In genomic region chr6:170279977-170280688, GRCh38 we compare ENCODE assay signal across 8 cellular contexts. TPM values are rescaled to one million over a fixed set of nuclear protein-coding genes. Genes with fewer than 3 reads are reported as not detected.
DNase-seq lines count a peak whose midpoint lies in the region; ATAC-seq and TF ChIP-seq lines count a peak whose summit lies in the region.

No MANE protein-coding gene starts in this region.

- no peaks in the 10 kb centered on the region for H3K36me3 Mint-ChIP-seq in natural killer cell treated with Interleukin-12 subunit alpha and Interleukin-12 subunit beta and Interleukin-15 and Interleukin-18, amount 100 ng/mL, for 72 hours

- DNase-seq in stimulated activated CD4-positive, alpha-beta T cell treated with anti-CD3 and anti-CD28 coated beads, Interleukin-4, amount 100 ng/mL, for 1 hour: peak; percentile 52
- DNase-seq in stimulated activated CD4-positive, alpha-beta T cell treated with anti-CD3 and anti-CD28 coated beads, Interleukin-4, amount 100 ng/mL, for 24 hours: no peak
- peak; percentile 67 for DNase-seq in HuH-7 (ENCODE audit: low spot score)
- DNase-seq in Peyer's patch: peak; percentile 60 to 83 (median 77)
- DNase-seq in effector CD8-positive, alpha-beta T cell (lab: John Stamatoyannopoulos, UW): peak; percentile 45
- peak; percentile 71 for DNase-seq in natural killer cell treated with Interleukin-12 subunit alpha and Interleukin-12 subunit beta and Interleukin-15 and Interleukin-18, amount 100 ng/mL, for 72 hours (ENCODE audit: low spot score)
- no peak for DNase-seq in GF-D8 (lab: John Stamatoyannopoulos, UW)
- DNase-seq in HCEC 1CT: no peak

- no peaks in the 10 kb centered on the region for H3K9me3 ChIP-seq in Peyer's patch

- H3K27me3 Mint-ChIP-seq in natural killer cell treated with Interleukin-12 subunit alpha and Interleukin-12 subunit beta and Interleukin-15 and Interleukin-18, amount 100 ng/mL, for 72 hours: peaks cover 27 to 52% of the 10 kb centered on the region in 2 donors

- peaks cover 11 to 19% of the 10 kb centered on the region in 2 donors for H3K4me1 Mint-ChIP-seq in natural killer cell treated with Interleukin-12 subunit alpha and Interleukin-12 subunit beta and Interleukin-15 and Interleukin-18, amount 100 ng/mL, for 72 hours (ENCODE audit: low read depth in 2 of 2)

- peak in 1 of 2 donors; percentile 21 for TF ChIP-seq POLR2A in Peyer's patch (IDR thresholded peaks at IDR 0.05)

- peaks cover 0 to 9% (median 0%) of the 10 kb centered on the region in 3 donors for H3K36me3 ChIP-seq in Peyer's patch

- TF ChIP-seq CTCF in Peyer's patch (IDR thresholded peaks at IDR 0.05): peak in 1 of 6 experiments; percentile 19

- H3K27ac ChIP-seq in Peyer's patch: peak overlapping the region; percentile 42 to 73 (median 69)

- peak overlapping the region in 1 of 2 donors; percentile 30 for H3K27ac Mint-ChIP-seq in natural killer cell treated with Interleukin-12 subunit alpha and Interleukin-12 subunit beta and Interleukin-15 and Interleukin-18, amount 100 ng/mL, for 72 hours

- H3K4me1 ChIP-seq in Peyer's patch: peaks cover 0 to 4% (median 0%) of the 10 kb centered on the region in 4 donors

- peak overlapping the region; percentile 7 to 39 (median 24) for H3K4me3 ChIP-seq in Peyer's patch

- H3K4me3 Mint-ChIP-seq in natural killer cell treated with Interleukin-12 subunit alpha and Interleukin-12 subunit beta and Interleukin-15 and Interleukin-18, amount 100 ng/mL, for 72 hours: no peak overlapping the region

- no peaks in the 10 kb centered on the region for H3K27me3 ChIP-seq in Peyer's patch

- no peaks in the 10 kb centered on the region for H3K9me3 Mint-ChIP-seq in natural killer cell treated with Interleukin-12 subunit alpha and Interleukin-12 subunit beta and Interleukin-15 and Interleukin-18, amount 100 ng/mL, for 72 hours

- peak in 1 of 2 donors; percentile 90 for ATAC-seq in natural killer cell treated with Interleukin-12 subunit alpha and Interleukin-12 subunit beta and Interleukin-15 and Interleukin-18, amount 100 ng/mL, for 72 hours

RNA-seq across cellular contexts. Expression of gene DLL1, which starts 10.7 kb away (rescaled TPM):
- 10 to 100 TPM; 16.3 to 89.1 (median 32.3) TPM for total RNA-seq in Peyer's patch
- total RNA-seq in natural killer cell treated with Interleukin-12 subunit alpha and Interleukin-12 subunit beta and Interleukin-15 and Interleukin-18, amount 100 ng/mL, for 72 hours: under 1 TPM; 0.12 to 0.61 TPM

RNA-seq across cellular contexts. Expression of gene FAM120B, which starts 26.4 kb away (rescaled TPM):
- 10 to 100 TPM; 22.1 to 50.3 (median 38.1) TPM for total RNA-seq in Peyer's patch
- total RNA-seq in natural killer cell treated with Interleukin-12 subunit alpha and Interleukin-12 subunit beta and Interleukin-15 and Interleukin-18, amount 100 ng/mL, for 72 hours: 10 to 100 TPM; 19.9 to 28.0 TPM

Comparison
In these comparisons a context has a peak if more than half of its experiments do, and no peak if none do; other contexts are left out.
1. DNase-seq: peak in stimulated activated CD4-positive, alpha-beta T cell treated with anti-CD3 and anti-CD28 coated beads, Interleukin-4, amount 100 ng/mL, for 1 hour (single experiment), HuH-7 (single experiment), Peyer's patch (3 of 3), effector CD8-positive, alpha-beta T cell (single experiment) and natural killer cell treated with Interleukin-12 subunit alpha and Interleukin-12 subunit beta and Interleukin-15 and Interleukin-18, amount 100 ng/mL, for 72 hours (single experiment); none in stimulated activated CD4-positive, alpha-beta T cell treated with anti-CD3 and anti-CD28 coated beads, Interleukin-4, amount 100 ng/mL, for 24 hours (single experiment), GF-D8 (single experiment) and HCEC 1CT (single experiment).
2. RNA of gene DLL1, which starts 10.7 kb away (total RNA-seq): 16.3 to 89.1 TPM in Peyer's patch; 0.12 to 0.61 TPM in natural killer cell treated with Interleukin-12 subunit alpha and Interleukin-12 subunit beta and Interleukin-15 and Interleukin-18, amount 100 ng/mL, for 72 hours; every median in the first group is over 10 times any median in the second.